In genomic region chr5:140267201-140267540, GRCh38 we compare ENCODE assay signal across 16 cellular contexts.
DNase-seq lines count a peak whose midpoint lies in the region; TF ChIP-seq lines count a peak whose summit lies in the region.
"Had no signal": no experiment of that assay in that cellular context is flagged by ENCODE, and none has a peak within 500 bp of the region (broad histone marks: within the 10 kb centered on the region; RNA-seq: fewer than 3 reads in every experiment).

No MANE protein-coding gene starts in this region.

- H3K4me3 Mint-ChIP-seq in activated naive CD4-positive, alpha-beta T cell treated with anti-CD3 and anti-CD28 coated beads, Interleukin-2, amount 50 U/mL, for 24 hours = peak overlapping the region; percentile 44

- peaks cover 8% of the 10 kb centered on the region; the same call in 1 of the 2 replicates for H3F3A ChIP-seq in SU-DHL-6 (ENCODE audit: insufficient read depth)

- no peaks in the 10 kb centered on the region for H3K27me3 Mint-ChIP-seq in activated naive CD4-positive, alpha-beta T cell treated with anti-CD3 and anti-CD28 coated beads, Interleukin-2, amount 50 U/mL, for 24 hours

- H3K4me3 ChIP-seq in SU-DHL-6 (ENCODE audit: insufficient read depth, low read length, poor library complexity, severe bottlenecking) = no peak overlapping the region
- H3K4me3 ChIP-seq in effector memory CD4-positive, alpha-beta T cell (ENCODE audit: insufficient read depth, low read depth, low read length, poor library complexity, severe bottlenecking) = peak overlapping the region; percentile 2
- no peak overlapping the region for H3K4me3 ChIP-seq in subcutaneous abdominal adipose tissue (ENCODE audit: low read depth in 1 of 5, low read length in 5 of 5)
- H3K4me3 ChIP-seq: colonic mucosa, HAP-1 had no signal

- no peak overlapping the region for H2AFZ ChIP-seq in SU-DHL-6 (ENCODE audit: low read depth, low read length, severe bottlenecking)

- H3K36me3 ChIP-seq in SU-DHL-6 (ENCODE audit: low read length) (no peaks in the 10 kb centered on the region), subcutaneous abdominal adipose tissue (ENCODE audit: control insufficient read depth in 5 of 5, insufficient read depth in 5 of 5, low read length in 5 of 5) (peaks cover 0 to 9% (median 0%) of the 10 kb centered on the region in 5 donors)
- no peaks in the 10 kb centered on the region for H3K36me3 ChIP-seq in effector memory CD4-positive, alpha-beta T cell (ENCODE audit: control insufficient read depth, insufficient read depth, low read length)
- H3K36me3 ChIP-seq: colonic mucosa, HAP-1 had no signal

- no peak overlapping the region for H3K4me2 ChIP-seq in SU-DHL-6 (ENCODE audit: low read depth, low read length, poor library complexity, severe bottlenecking)

- H3K36me3 Mint-ChIP-seq in activated naive CD4-positive, alpha-beta T cell treated with anti-CD3 and anti-CD28 coated beads, Interleukin-2, amount 50 U/mL, for 24 hours = peaks cover 9% of the 10 kb centered on the region

- H4K20me1 ChIP-seq in SU-DHL-6 (ENCODE audit: low read depth, low read length) = no peaks in the 10 kb centered on the region

- H3K27me3 ChIP-seq in SU-DHL-6 (ENCODE audit: low read length) (no peaks in the 10 kb centered on the region), subcutaneous abdominal adipose tissue (ENCODE audit: control insufficient read depth in 5 of 5, insufficient read depth in 4 of 5, low read length in 5 of 5) (no peaks in the 10 kb centered on the region)
- no peaks in the 10 kb centered on the region for H3K27me3 ChIP-seq in effector memory CD4-positive, alpha-beta T cell (replicated peaks; ENCODE audit: control insufficient read depth, insufficient read depth, low read length, poor library complexity, severe bottlenecking)
- H3K27me3 ChIP-seq: colonic mucosa had no signal

- H3K27ac ChIP-seq in SU-DHL-6 (ENCODE audit: low read depth, low read length) = peak overlapping the region; percentile 18; the same call in 1 of the 2 replicates
- no peak overlapping the region for H3K27ac ChIP-seq in effector memory CD4-positive, alpha-beta T cell (ENCODE audit: insufficient read depth, low read length, poor library complexity, severe bottlenecking)
- peak overlapping the region; percentile 50 for H3K27ac ChIP-seq in subcutaneous abdominal adipose tissue (ENCODE audit: low read depth, low read length)
- H3K27ac ChIP-seq: colonic mucosa had no signal

- no peaks in the 10 kb centered on the region for H3K9me3 Mint-ChIP-seq in activated naive CD4-positive, alpha-beta T cell treated with anti-CD3 and anti-CD28 coated beads, Interleukin-2, amount 50 U/mL, for 24 hours

- H3K9ac ChIP-seq in SU-DHL-6 (ENCODE audit: low read length) (no peak overlapping the region), subcutaneous abdominal adipose tissue (ENCODE audit: low read length in 5 of 5) (no peak overlapping the region)

- DNase-seq in activated naive CD4-positive, alpha-beta T cell treated with anti-CD3 and anti-CD28 coated beads, Interleukin-2, amount 50 U/mL, for 16 hours = no peak
- no peak for DNase-seq in effector memory CD4-positive, alpha-beta T cell
- DNase-seq in KG1 (lab: John Stamatoyannopoulos, UW) = no peak
- no peak for DNase-seq in NCI-H2029 treated with DMSO at 0.1 percent for 48 hours (lab: John Stamatoyannopoulos, UW)
- no peak for DNase-seq in HPDE6-E6E7 (ENCODE audit: extremely low spot score)
- DNase-seq: activated CD4-positive, alpha-beta T cell treated with anti-CD3 and anti-CD28 coated beads for 4 hours; colonic mucosa; DMS79 treated with DMSO at 0.1 percent for 48 hours; Karpas-422; kidney glomerular epithelial cell; NCI-H524; stimulated activated CD4-positive, alpha-beta T cell treated with anti-CD3 and anti-CD28 coated beads, Interleukin-12 subunit alpha, Interleukin-12 subunit beta, amount 100 ng/mL, for 4 hours had no signal

- no peaks in the 10 kb centered on the region for H3K4me1 ChIP-seq in effector memory CD4-positive, alpha-beta T cell (ENCODE audit: control insufficient read depth, insufficient read depth, low read length, poor library complexity, severe bottlenecking)
- H3K4me1 ChIP-seq in subcutaneous abdominal adipose tissue (ENCODE audit: control insufficient read depth in 5 of 5, insufficient read depth in 5 of 5, low read length in 5 of 5) = peaks cover 0 to 13% (median 2%) of the 10 kb centered on the region in 5 donors
- H3K4me1 ChIP-seq: colonic mucosa had no signal

- H3K9me2 ChIP-seq in SU-DHL-6 (replicated peaks; ENCODE audit: insufficient read depth, low read length) = no peaks in the 10 kb centered on the region

- H3K79me2 ChIP-seq in SU-DHL-6 (ENCODE audit: insufficient read depth, low read length) = no peaks in the 10 kb centered on the region

- peak overlapping the region; percentile 84 for H3K27ac Mint-ChIP-seq in activated naive CD4-positive, alpha-beta T cell treated with anti-CD3 and anti-CD28 coated beads, Interleukin-2, amount 50 U/mL, for 24 hours

- H3K4me1 Mint-ChIP-seq in activated naive CD4-positive, alpha-beta T cell treated with anti-CD3 and anti-CD28 coated beads, Interleukin-2, amount 50 U/mL, for 24 hours = peaks cover 50% of the 10 kb centered on the region

- no peaks in the 10 kb centered on the region for H3K9me3 ChIP-seq in SU-DHL-6 (ENCODE audit: insufficient read depth, low read length)
- no peaks in the 10 kb centered on the region for H3K9me3 ChIP-seq in effector memory CD4-positive, alpha-beta T cell (ENCODE audit: control insufficient read depth, low read length)
- no peaks in the 10 kb centered on the region for H3K9me3 ChIP-seq in subcutaneous abdominal adipose tissue (ENCODE audit: control insufficient read depth in 5 of 5, low read length in 5 of 5)
- H3K9me3 ChIP-seq: colonic mucosa, HAP-1 had no signal

- no peak for TF ChIP-seq CTCF in SU-DHL-6 (IDR thresholded peaks at IDR 0.05; ENCODE audit: insufficient read depth, low read length, poor library complexity, severe bottlenecking)
